Comparison of ENCODE assay signal across 21 cellular contexts in genomic region chr12:72957454-72957853, GRCh38.
DNase-seq lines count a peak whose midpoint lies in the region; ATAC-seq and TF ChIP-seq lines count a peak whose summit lies in the region.
"Had no signal": no experiment of that assay in that cellular context is flagged by ENCODE, and none has a peak within 500 bp of the region (broad histone marks: within the 10 kb centered on the region; RNA-seq: fewer than 3 reads in every experiment).

No MANE protein-coding gene starts in this region.

- H3K27ac ChIP-seq in PC-3 (ENCODE audit: low read length) = no peak overlapping the region
- H3K27ac ChIP-seq: BLaER1, GM23248 had no signal

- no peaks in the 10 kb centered on the region for H3K27me3 ChIP-seq in PC-3 (ENCODE audit: low read length)
- H3K27me3 ChIP-seq: BLaER1 had no signal

- H3K4me1 ChIP-seq in PC-3 (ENCODE audit: insufficient read depth, low read length) = no peaks in the 10 kb centered on the region
- H3K4me1 ChIP-seq: BLaER1 had no signal

- ATAC-seq in PC-3 = no peak
- ATAC-seq in activated T-helper 17 cell treated with anti-CD3 and anti-CD28 coated beads, Interleukin-2, amount 50 U/mL, for 72 hours (replicated peaks) = no peak
- ATAC-seq in activated CD4-positive, alpha-beta T cell treated with anti-CD3 and anti-CD28 coated beads for 36 hours = no peak
- ATAC-seq in stimulated activated naive B cell treated with anti-CD40 and anti-IgM and Interleukin-4, amounts not matched to agents 10 μg/mL and 1 μg/mL and 100 μg/mL, for 72 hours (replicated peaks) = no peak
- ATAC-seq: Panc1 had no signal

- H3K27ac Mint-ChIP-seq in activated T-helper 17 cell treated with anti-CD3 and anti-CD28 coated beads, Interleukin-2, amount 50 U/mL, for 72 hours = no peak overlapping the region
- no peak overlapping the region for H3K27ac Mint-ChIP-seq in activated CD4-positive, alpha-beta T cell treated with anti-CD3 and anti-CD28 coated beads for 36 hours
- no peak overlapping the region for H3K27ac Mint-ChIP-seq in stimulated activated naive B cell treated with anti-CD40 and anti-IgM and Interleukin-4, amounts not matched to agents 10 μg/mL and 1 μg/mL and 100 μg/mL, for 72 hours
- H3K27ac Mint-ChIP-seq: CD4-positive, CD25-positive, alpha-beta regulatory T cell had no signal

- no peak overlapping the region for H3K4me3 ChIP-seq in PC-3 (ENCODE audit: low read length)
- H3K4me3 ChIP-seq in epithelial cell of esophagus (ENCODE audit: low read length) = no peak overlapping the region
- H3K4me3 ChIP-seq: BLaER1, GM23248 had no signal

- peaks cover 5% of the 10 kb centered on the region for H3K9me3 Mint-ChIP-seq in activated T-helper 17 cell treated with anti-CD3 and anti-CD28 coated beads, Interleukin-2, amount 50 U/mL, for 72 hours
- H3K9me3 Mint-ChIP-seq in activated CD4-positive, alpha-beta T cell treated with anti-CD3 and anti-CD28 coated beads for 36 hours (ENCODE audit: low read depth) = peaks cover 6% of the 10 kb centered on the region
- H3K9me3 Mint-ChIP-seq in stimulated activated naive B cell treated with anti-CD40 and anti-IgM and Interleukin-4, amounts not matched to agents 10 μg/mL and 1 μg/mL and 100 μg/mL, for 72 hours = peaks cover 0 to 5% of the 10 kb centered on the region in 2 donors

- no peaks in the 10 kb centered on the region for H3K36me3 Mint-ChIP-seq in activated T-helper 17 cell treated with anti-CD3 and anti-CD28 coated beads, Interleukin-2, amount 50 U/mL, for 72 hours (ENCODE audit: low read depth)
- no peaks in the 10 kb centered on the region for H3K36me3 Mint-ChIP-seq in activated CD4-positive, alpha-beta T cell treated with anti-CD3 and anti-CD28 coated beads for 36 hours (ENCODE audit: low read depth)
- no peaks in the 10 kb centered on the region for H3K36me3 Mint-ChIP-seq in stimulated activated naive B cell treated with anti-CD40 and anti-IgM and Interleukin-4, amounts not matched to agents 10 μg/mL and 1 μg/mL and 100 μg/mL, for 72 hours
- H3K36me3 Mint-ChIP-seq: CD4-positive, CD25-positive, alpha-beta regulatory T cell had no signal

- intact Hi-C loops in PC-3 (cut with micrococcal nuclease) = loop anchor here (10.0 kb wide), 1 partner anchor 283 kb away; no protein-coding TSS in a partner anchor
- intact Hi-C loops in activated CD4-positive, alpha-beta T cell treated with anti-CD3 and anti-CD28 coated beads for 36 hours (cut with DNase I, micrococcal nuclease) = no loop called here

- H3K4me3 Mint-ChIP-seq in activated T-helper 17 cell treated with anti-CD3 and anti-CD28 coated beads, Interleukin-2, amount 50 U/mL, for 72 hours = no peak overlapping the region
- no peak overlapping the region for H3K4me3 Mint-ChIP-seq in activated CD4-positive, alpha-beta T cell treated with anti-CD3 and anti-CD28 coated beads for 36 hours
- H3K4me3 Mint-ChIP-seq in stimulated activated naive B cell treated with anti-CD40 and anti-IgM and Interleukin-4, amounts not matched to agents 10 μg/mL and 1 μg/mL and 100 μg/mL, for 72 hours = no peak overlapping the region
- H3K4me3 Mint-ChIP-seq: CD4-positive, CD25-positive, alpha-beta regulatory T cell had no signal

- TF ChIP-seq CTCF in PC-3 (conservative IDR thresholded peaks at IDR 0.05; ENCODE audit: low read depth, low read length) (no peak), epithelial cell of esophagus (IDR thresholded peaks at IDR 0.05; ENCODE audit: insufficient read depth, low read depth, low read length, missing control alignments) (no peak)

- H3K4me1 Mint-ChIP-seq in activated T-helper 17 cell treated with anti-CD3 and anti-CD28 coated beads, Interleukin-2, amount 50 U/mL, for 72 hours = no peaks in the 10 kb centered on the region
- no peaks in the 10 kb centered on the region for H3K4me1 Mint-ChIP-seq in activated CD4-positive, alpha-beta T cell treated with anti-CD3 and anti-CD28 coated beads for 36 hours
- no peaks in the 10 kb centered on the region for H3K4me1 Mint-ChIP-seq in stimulated activated naive B cell treated with anti-CD40 and anti-IgM and Interleukin-4, amounts not matched to agents 10 μg/mL and 1 μg/mL and 100 μg/mL, for 72 hours
- H3K4me1 Mint-ChIP-seq: CD4-positive, CD25-positive, alpha-beta regulatory T cell had no signal

- POLR2A ChIA-PET in PC-3 (lab: Charles Lee; ENCODE audit: unreplicated experiment) = no interaction called here
- POLR2A ChIA-PET in activated CD4-positive, alpha-beta T cell treated with anti-CD3 and anti-CD28 coated beads for 36 hours (lab: Charles Lee) = no interaction called here

- no peak overlapping the region for H3K9ac ChIP-seq in PC-3 (ENCODE audit: low read length)
- H3K9ac ChIP-seq: BLaER1, GM23248, SK-N-SH had no signal

- H3K9me2 ChIP-seq in PC-3 (replicated peaks; ENCODE audit: low read length) = no peaks in the 10 kb centered on the region
- H3K9me2 ChIP-seq: SK-N-SH had no signal

- H3K9me3 ChIP-seq in PC-3 (ENCODE audit: low read length) = no peaks in the 10 kb centered on the region
- H3K9me3 ChIP-seq: BLaER1, SK-N-SH had no signal

- no peaks in the 10 kb centered on the region for H3K79me2 ChIP-seq in PC-3 (ENCODE audit: low read length)

- H4K20me1 ChIP-seq in PC-3 (ENCODE audit: low read length) = no peaks in the 10 kb centered on the region
- H4K20me1 ChIP-seq: BLaER1 had no signal

- no peak overlapping the region for H3K4me2 ChIP-seq in PC-3 (ENCODE audit: low read length)
- H3K4me2 ChIP-seq: BLaER1, SK-N-SH had no signal

- DNase-seq in A172 (ENCODE audit: low spot score) (peak; percentile 1), HPDE6-E6E7 (ENCODE audit: extremely low spot score) (peak; percentile 25), PC-3 (peak; percentile 25), epithelial cell of esophagus (ENCODE audit: low read depth) (peak; percentile 8)
- DNase-seq in activated CD4-positive, alpha-beta T cell treated with anti-CD3 and anti-CD28 coated beads for 36 hours = no peak
- DNase-seq in stimulated activated naive B cell treated with anti-CD40 and anti-IgM and Interleukin-4, amounts not matched to agents 10 μg/mL and 1 μg/mL and 100 μg/mL, for 72 hours = no peak
- DNase-seq: CD4-positive, CD25-positive, alpha-beta regulatory T cell; DMS153; GM23248; H7; NCI-H1105; NCI-H1436 treated with DMSO at 0.1 percent for 48 hours; NCI-H187 treated with DMSO at 0.1 percent for 48 hours; NCI-H2171 treated with DMSO at 0.1 percent for 48 hours; NCI-H345; NCI-H524; NCI-H748 treated with DMSO at 0.1 percent for 48 hours; SK-N-SH had no signal

- CTCF ChIA-PET in PC-3 (lab: Charles Lee) = no interaction called here
- CTCF ChIA-PET in activated CD4-positive, alpha-beta T cell treated with anti-CD3 and anti-CD28 coated beads for 36 hours (lab: Charles Lee) = no interaction called here

- no peak overlapping the region for H2AFZ ChIP-seq in PC-3 (ENCODE audit: low read length)
- H2AFZ ChIP-seq: GM23248 had no signal

- no peaks in the 10 kb centered on the region for H3K27me3 Mint-ChIP-seq in activated T-helper 17 cell treated with anti-CD3 and anti-CD28 coated beads, Interleukin-2, amount 50 U/mL, for 72 hours
- no peaks in the 10 kb centered on the region for H3K27me3 Mint-ChIP-seq in activated CD4-positive, alpha-beta T cell treated with anti-CD3 and anti-CD28 coated beads for 36 hours
- H3K27me3 Mint-ChIP-seq in stimulated activated naive B cell treated with anti-CD40 and anti-IgM and Interleukin-4, amounts not matched to agents 10 μg/mL and 1 μg/mL and 100 μg/mL, for 72 hours = no peaks in the 10 kb centered on the region
- H3K27me3 Mint-ChIP-seq: CD4-positive, CD25-positive, alpha-beta regulatory T cell had no signal

- no TSS peak for BruUV-seq in PC-3 (replicated peaks; lab: Mats Ljungman, UMichigan)

- no peaks in the 10 kb centered on the region for H3F3A ChIP-seq in PC-3 (ENCODE audit: low read length, unreplicated experiment)

- H3K36me3 ChIP-seq in PC-3 (ENCODE audit: low read depth, low read length) = no peaks in the 10 kb centered on the region
- H3K36me3 ChIP-seq: BLaER1 had no signal

Comparison
In these comparisons a context has a peak if more than half of its experiments do, and no peak if none do; other contexts are left out.
1. DNase-seq: peak in A172 (single experiment), HPDE6-E6E7 (single experiment), PC-3 (single experiment) and epithelial cell of esophagus (single experiment); none in activated CD4-positive, alpha-beta T cell treated with anti-CD3 and anti-CD28 coated beads for 36 hours (single experiment) and stimulated activated naive B cell treated with anti-CD40 and anti-IgM and Interleukin-4, amounts not matched to agents 10 μg/mL and 1 μg/mL and 100 μg/mL, for 72 hours (single experiment).